Comparison of ENCODE assay signal across 12 cellular contexts in genomic region chr3:105401691-105402149, GRCh38. TPM values are rescaled to one million over a fixed set of nuclear protein-coding genes. Genes with fewer than 3 reads are reported as not detected.
DNase-seq lines count a peak whose midpoint lies in the region; TF ChIP-seq lines count a peak whose summit lies in the region.
"Had no signal": no experiment of that assay in that cellular context is flagged by ENCODE, and none has a peak within 500 bp of the region (broad histone marks: within the 10 kb centered on the region; RNA-seq: fewer than 3 reads in every experiment).

No MANE protein-coding gene starts in this region.

- H3K36me3 ChIP-seq in skeletal muscle satellite cell (ENCODE audit: insufficient read depth, low read length): peaks cover 27% of the 10 kb centered on the region
- H3K36me3 ChIP-seq in OCI-LY7 (ENCODE audit: insufficient read depth, low read length): 0 out of 2 replicates have a peak, but pooled peaks cover 8% of the 10 kb centered on the region

- H3K9ac ChIP-seq in skeletal muscle satellite cell (ENCODE audit: low read depth, low read length): no peak overlapping the region
- H3K9ac ChIP-seq: BLaER1 had no signal

- intact Hi-C loops in OCI-LY7 (cut with micrococcal nuclease; ENCODE audit: unreplicated experiment): no loop called here

- H3K4me1 ChIP-seq in skeletal muscle satellite cell (ENCODE audit: control insufficient read depth, insufficient read depth, low read length): peaks cover 22% of the 10 kb centered on the region
- no peaks in the 10 kb centered on the region for H3K4me1 ChIP-seq in OCI-LY7 (ENCODE audit: insufficient read depth, low read length, poor library complexity, severe bottlenecking)
- H3K4me1 ChIP-seq: BLaER1 had no signal

- POLR2A ChIA-PET in OCI-LY7 (lab: Charles Lee): interaction anchor here (0.7 to 0.8 kb wide), 2 partner anchors 40 to 175 kb away, joined by 3 to 4 read pairs; no protein-coding TSS in a partner anchor

- CTCF ChIA-PET in OCI-LY7 (lab: Charles Lee; ENCODE audit: unreplicated experiment): no interaction called here

- H3K9me3 ChIP-seq in skeletal muscle satellite cell (replicated peaks; ENCODE audit: low read length) (no peaks in the 10 kb centered on the region), OCI-LY7 (ENCODE audit: low read length) (no peaks in the 10 kb centered on the region; the same call in 1 of the 2 replicates)

- H3K4me2 ChIP-seq in skeletal muscle satellite cell (ENCODE audit: low read length) (peak overlapping the region; percentile 32), OCI-LY7 (ENCODE audit: low read length) (no peak overlapping the region)
- H3K4me2 ChIP-seq: BLaER1, hepatocyte had no signal

- no peaks in the 10 kb centered on the region for H3K27me3 ChIP-seq in skeletal muscle satellite cell (ENCODE audit: control insufficient read depth, insufficient read depth, low read length)
- H3K27me3 ChIP-seq: BLaER1, dorsolateral prefrontal cortex, hepatocyte had no signal

- TF ChIP-seq CTCF in OCI-LY7 (conservative IDR thresholded peaks at IDR 0.05; ENCODE audit: low read length): no peak

- DNase-seq in HCEC 1CT: peak; percentile 52
- DNase-seq in RPMI7951 (ENCODE audit: low read depth): peak; percentile 11
- peak; percentile 33 for DNase-seq in epithelial cell of prostate (ENCODE audit: low read depth, low spot score)
- no peak for DNase-seq in T-helper 1 cell
- DNase-seq in iPS-NIHi11 (ENCODE audit: low spot score): no peak
- DNase-seq in OCI-LY7 (ENCODE audit: low spot score): no peak
- DNase-seq: activated CD8-positive, alpha-beta memory T cell treated with anti-CD3 and anti-CD28 coated beads, Interleukin-2, amount 10 ng/mL, durations not matched to agents 7 days and 5 days; dorsolateral prefrontal cortex; left ventricle myocardium superior had no signal

- no peaks in the 10 kb centered on the region for H3K9me2 ChIP-seq in OCI-LY7 (ENCODE audit: insufficient read depth, low read length)

- no TSS peak for BruUV-seq in OCI-LY7 (replicated peaks; lab: Mats Ljungman, UMichigan)

- peak overlapping the region; percentile 92 for H3K27ac ChIP-seq in epithelial cell of prostate
- H3K27ac ChIP-seq in OCI-LY7 (ENCODE audit: low read depth, low read length, poor library complexity, severe bottlenecking): no peak overlapping the region
- H3K27ac ChIP-seq: BLaER1, hepatocyte had no signal

- peaks cover 15% of the 10 kb centered on the region; the same call in 1 of the 2 replicates for H3K79me2 ChIP-seq in OCI-LY7 (ENCODE audit: insufficient read depth, low read depth, low read length)

- H3K4me3 ChIP-seq in skeletal muscle satellite cell (ENCODE audit: low read length): no peak overlapping the region
- no peak overlapping the region for H3K4me3 ChIP-seq in OCI-LY7 (ENCODE audit: low read depth, low read length, poor library complexity, severe bottlenecking)
- H3K4me3 ChIP-seq: BLaER1, dorsolateral prefrontal cortex, hepatocyte had no signal

- H4K20me1 ChIP-seq in OCI-LY7 (ENCODE audit: insufficient read depth, low read length): no peaks in the 10 kb centered on the region
- H4K20me1 ChIP-seq: BLaER1 had no signal

- no peak overlapping the region for H2AFZ ChIP-seq in OCI-LY7 (ENCODE audit: low read length)
- H2AFZ ChIP-seq: hepatocyte had no signal

RNA-seq across cellular contexts. Expression of gene ALCAM, which starts 35.0 kb away (rescaled TPM):
- 89.3 and 104 TPM in 2 replicates for total RNA-seq in RPMI7951 (2014; rRNA removed; shearing (Covaris generic))
- total RNA-seq in skeletal muscle satellite cell (2012; rRNA removed): 89.5 and 158 TPM in 2 replicates
- total RNA-seq in OCI-LY7 (2014; rRNA removed; shearing (Covaris generic)): 40.4 and 51.3 TPM in 2 replicates
- total RNA-seq in OCI-LY7 (2022): 47.7 and 56.1 TPM in 2 replicates

Comparison
In these comparisons a context has a peak if more than half of its experiments do, and no peak if none do; other contexts are left out.
1. DNase-seq: peak in HCEC 1CT (single experiment), RPMI7951 (single experiment) and epithelial cell of prostate (single experiment); none in T-helper 1 cell (0 of 5), iPS-NIHi11 (single experiment) and OCI-LY7 (single experiment).